In the genomic region with DNA sequence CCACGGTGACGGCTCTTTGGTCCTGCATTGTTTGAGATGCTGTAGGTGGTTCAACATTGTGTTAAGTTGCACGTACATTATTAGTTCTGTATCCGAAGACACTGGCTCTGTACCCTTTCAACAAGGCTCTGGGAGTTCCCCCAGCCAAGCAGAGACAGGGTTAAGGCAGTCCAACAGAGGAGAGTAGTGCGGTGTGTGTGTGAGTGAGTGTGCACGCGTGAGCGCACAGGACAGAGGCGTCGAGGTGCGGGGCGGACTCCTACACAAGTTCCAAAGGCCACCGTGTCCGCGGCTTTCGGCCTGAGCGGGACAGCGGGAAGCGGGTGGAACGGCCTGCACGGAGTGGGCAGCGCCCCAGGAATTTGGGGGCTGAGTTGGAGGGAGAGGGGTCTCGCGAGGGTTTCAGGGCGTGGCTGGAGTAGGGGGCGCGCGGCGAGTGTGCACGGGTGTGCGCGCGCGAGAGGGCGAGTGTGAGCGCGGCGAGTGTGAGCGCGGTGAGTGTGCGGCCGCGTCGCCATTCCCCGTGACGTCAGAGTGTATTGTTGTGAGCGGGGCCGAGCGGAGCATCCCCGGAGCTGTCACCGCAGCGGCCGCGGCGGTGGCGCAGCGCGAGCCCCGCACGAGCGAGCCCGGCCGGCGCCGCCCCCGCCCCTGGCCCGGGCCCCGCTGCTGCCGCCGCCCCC, we compare ENCODE assay signal across 9 cellular contexts. TPM values are rescaled to one million over a fixed set of nuclear protein-coding genes. Genes with fewer than 3 reads are reported as not detected.
DNase-seq lines count a peak whose midpoint lies in the region; ATAC-seq and TF ChIP-seq lines count a peak whose summit lies in the region.
"Had no signal": no experiment of that assay in that cellular context is flagged by ENCODE, and none has a peak within 500 bp of the region (broad histone marks: within the 10 kb centered on the region; RNA-seq: fewer than 3 reads in every experiment).

TSS of gene ASXL3 (plus strand) at position 532 of the 683 bp plus-strand sequence. CDS start 413 bp downstream, outside the sequence.

- no peaks in the 10 kb centered on the region for H3K9me3 Mint-ChIP-seq in activated T-helper 1 cell treated with anti-CD3 and anti-CD28 coated beads, Interleukin-12 subunit alpha, Interleukin-12 subunit beta, Interleukin-2, Interleukin-4 antibody, amounts not matched to agents 30 ng/mL and 10 ng/mL and 1 ng/mL, durations not matched to agents 14 hours and 24 hours and 36 hours

- intact Hi-C loops in activated T-helper 1 cell treated with anti-CD3 and anti-CD28 coated beads, Interleukin-12 subunit alpha, Interleukin-12 subunit beta, Interleukin-2, Interleukin-4 antibody, amounts not matched to agents 30 ng/mL and 10 ng/mL and 1 ng/mL, durations not matched to agents 14 hours and 24 hours and 36 hours (cut with micrococcal nuclease) = no loop called here
- intact Hi-C loops in left ventricle myocardium inferior (cut with micrococcal nuclease) = no loop called here

- peak within 1 kb of the TSS; percentile 95 for H3K27ac ChIP-seq in left ventricle myocardium inferior (replicated peaks)

- peak within 1 kb of the TSS; percentile 78 for H3K4me3 ChIP-seq in left ventricle myocardium inferior

- H3K9me3 ChIP-seq in left ventricle myocardium inferior (replicated peaks) = no peaks in the 10 kb centered on the region

- peaks cover 7% of the 10 kb centered on the region for H3K27me3 ChIP-seq in left ventricle myocardium inferior (ENCODE audit: low read depth)

- DNase-seq in GM10266 (ENCODE audit: extremely low spot score) = peak; percentile 54
- DNase-seq in NCI-H1048 (lab: John Stamatoyannopoulos, UW) = peak; percentile 10
- no peak for DNase-seq in activated T-helper 1 cell treated with anti-CD3 and anti-CD28 coated beads, Interleukin-12 subunit alpha, Interleukin-12 subunit beta, Interleukin-2, Interleukin-4 antibody, amounts not matched to agents 30 ng/mL and 10 ng/mL and 1 ng/mL, durations not matched to agents 14 hours and 24 hours and 36 hours (ENCODE audit: low spot score)
- DNase-seq in left ventricle myocardium inferior = peak; percentile 39
- peak; percentile 28 for DNase-seq in pons (ENCODE audit: low spot score)
- DNase-seq in effector CD8-positive, alpha-beta T cell (lab: John Stamatoyannopoulos, UW) = no peak

- H3K27ac Mint-ChIP-seq in activated T-helper 1 cell treated with anti-CD3 and anti-CD28 coated beads, Interleukin-12 subunit alpha, Interleukin-12 subunit beta, Interleukin-2, Interleukin-4 antibody, amounts not matched to agents 30 ng/mL and 10 ng/mL and 1 ng/mL, durations not matched to agents 14 hours and 24 hours and 36 hours = peak within 1 kb of the TSS; percentile 71

- peak within 1 kb of the TSS; percentile 81 for H3K4me3 Mint-ChIP-seq in activated T-helper 1 cell treated with anti-CD3 and anti-CD28 coated beads, Interleukin-12 subunit alpha, Interleukin-12 subunit beta, Interleukin-2, Interleukin-4 antibody, amounts not matched to agents 30 ng/mL and 10 ng/mL and 1 ng/mL, durations not matched to agents 14 hours and 24 hours and 36 hours

- no peaks in the 10 kb centered on the region for H3K4me1 Mint-ChIP-seq in activated T-helper 1 cell treated with anti-CD3 and anti-CD28 coated beads, Interleukin-12 subunit alpha, Interleukin-12 subunit beta, Interleukin-2, Interleukin-4 antibody, amounts not matched to agents 30 ng/mL and 10 ng/mL and 1 ng/mL, durations not matched to agents 14 hours and 24 hours and 36 hours (ENCODE audit: low read depth)

- TF ChIP-seq CTCF in GM10266 (IDR thresholded peaks at IDR 0.05; ENCODE audit: control insufficient read depth, insufficient read depth, low read depth, missing control alignments) (no peak), left ventricle myocardium inferior (IDR thresholded peaks at IDR 0.05; ENCODE audit: borderline replicate concordance) (no peak)

- H3K36me3 ChIP-seq in left ventricle myocardium inferior = no peaks in the 10 kb centered on the region

- H3K4me1 ChIP-seq in left ventricle myocardium inferior = peaks cover 44% of the 10 kb centered on the region

- peaks cover 10% of the 10 kb centered on the region for H3K27me3 Mint-ChIP-seq in activated T-helper 1 cell treated with anti-CD3 and anti-CD28 coated beads, Interleukin-12 subunit alpha, Interleukin-12 subunit beta, Interleukin-2, Interleukin-4 antibody, amounts not matched to agents 30 ng/mL and 10 ng/mL and 1 ng/mL, durations not matched to agents 14 hours and 24 hours and 36 hours (ENCODE audit: insufficient read depth)

- H3K36me3 Mint-ChIP-seq in activated T-helper 1 cell treated with anti-CD3 and anti-CD28 coated beads, Interleukin-12 subunit alpha, Interleukin-12 subunit beta, Interleukin-2, Interleukin-4 antibody, amounts not matched to agents 30 ng/mL and 10 ng/mL and 1 ng/mL, durations not matched to agents 14 hours and 24 hours and 36 hours (ENCODE audit: low read depth) = peaks cover 2% of the 10 kb centered on the region

- ATAC-seq in GM18858 (IDR thresholded peaks at IDR 0.05; ENCODE audit: unreplicated experiment) (no peak), HG03442 (IDR thresholded peaks at IDR 0.05; ENCODE audit: unreplicated experiment) (no peak)

RNA-seq across cellular contexts. Expression of gene ASXL3, which starts in this region (rescaled TPM):
- total RNA-seq in activated T-helper 1 cell treated with anti-CD3 and anti-CD28 coated beads, Interleukin-12 subunit alpha, Interleukin-12 subunit beta, Interleukin-2, Interleukin-4 antibody, amounts not matched to agents 30 ng/mL and 10 ng/mL and 1 ng/mL, durations not matched to agents 14 hours and 24 hours and 36 hours = not detected in 2 replicates
- total RNA-seq in left ventricle myocardium inferior = 6.7 TPM
- total RNA-seq: RPMI7951 had no signal

Comparison
In these comparisons a context has a peak if more than half of its experiments do, and no peak if none do; other contexts are left out.
1. DNase-seq: peak in GM10266 (single experiment), NCI-H1048 (single experiment), left ventricle myocardium inferior (single experiment) and pons (single experiment); none in activated T-helper 1 cell treated with anti-CD3 and anti-CD28 coated beads, Interleukin-12 subunit alpha, Interleukin-12 subunit beta, Interleukin-2, Interleukin-4 antibody, amounts not matched to agents 30 ng/mL and 10 ng/mL and 1 ng/mL, durations not matched to agents 14 hours and 24 hours and 36 hours (single experiment) and effector CD8-positive, alpha-beta T cell (single experiment).